Comparison of ENCODE assay signal across 22 cellular contexts in the genomic region with DNA sequence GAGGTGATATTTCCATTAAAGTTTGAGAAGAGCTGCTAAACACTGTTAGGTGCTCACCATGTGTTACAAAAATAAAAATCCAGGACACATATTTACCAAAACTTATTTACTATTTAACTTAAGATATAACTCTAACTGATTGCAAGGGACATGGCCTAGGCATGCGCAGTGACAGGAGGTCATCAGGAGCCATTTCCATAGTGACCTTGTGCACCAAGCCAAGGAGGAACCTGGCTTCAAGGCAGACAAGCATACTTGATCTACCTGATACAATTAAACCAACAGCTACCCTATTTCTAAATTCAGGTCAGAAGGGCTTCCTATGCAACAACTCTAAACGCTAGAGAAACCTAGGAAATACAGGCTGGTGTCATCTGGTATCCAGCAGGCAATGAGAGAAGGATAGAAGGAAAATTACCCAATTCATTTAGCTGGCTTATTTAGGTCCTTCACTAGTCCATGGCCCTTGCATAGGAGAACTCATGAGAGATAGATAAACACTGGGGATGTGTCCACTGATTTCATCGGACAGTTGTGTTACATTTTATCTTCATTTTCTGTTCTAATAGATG.
"Had no signal": no experiment of that assay in that cellular context is flagged by ENCODE, and none has a peak within 500 bp of the region (broad histone marks: within the 10 kb centered on the region; RNA-seq: fewer than 3 reads in every experiment).

No MANE protein-coding gene starts in this region.

- H3K36me3 Mint-ChIP-seq: activated naive CD8-positive, alpha-beta T cell treated with anti-CD3 and anti-CD28 coated beads, Interleukin-2, amount 10 ng/mL, durations not matched to agents 7 days and 5 days had no signal

- H3K4me1 ChIP-seq: adrenal gland, breast epithelium had no signal

- H3K9me3 ChIP-seq: adrenal gland, breast epithelium had no signal

- H3K27ac ChIP-seq: adrenal gland, breast epithelium, VCaP had no signal

- H3K4me1 Mint-ChIP-seq: activated naive CD8-positive, alpha-beta T cell treated with anti-CD3 and anti-CD28 coated beads, Interleukin-2, amount 10 ng/mL, durations not matched to agents 7 days and 5 days; T-helper 17 cell had no signal

- H3K27me3 ChIP-seq: adrenal gland had no signal

- H3K27ac Mint-ChIP-seq: activated CD8-positive, alpha-beta T cell treated with anti-CD3 and anti-CD28 coated beads for 36 hours; activated naive CD8-positive, alpha-beta T cell treated with anti-CD3 and anti-CD28 coated beads, Interleukin-2, amount 10 ng/mL, durations not matched to agents 7 days and 5 days; activated T-cell treated with anti-CD3 and anti-CD28 coated beads, Interleukin-2, amount 50 U/mL, for 72 hours; activated T-helper 2 cell treated with anti-CD3 and anti-CD28 coated beads, Interferon-gamma antibody, Interleukin-2, Interleukin-4, amounts not matched to agents 10 μg/mL and 5 μg/mL and 100 μg/mL, durations not matched to agents 14 hours and 24 hours and 36 hours; T-helper 17 cell had no signal

- H3K4me3 Mint-ChIP-seq: activated CD8-positive, alpha-beta T cell treated with anti-CD3 and anti-CD28 coated beads for 36 hours; activated naive CD8-positive, alpha-beta T cell treated with anti-CD3 and anti-CD28 coated beads, Interleukin-2, amount 10 ng/mL, durations not matched to agents 7 days and 5 days; activated T-cell treated with anti-CD3 and anti-CD28 coated beads, Interleukin-2, amount 50 U/mL, for 72 hours; T-helper 17 cell had no signal

- H3K9me3 Mint-ChIP-seq: activated CD8-positive, alpha-beta T cell treated with anti-CD3 and anti-CD28 coated beads for 36 hours; activated naive CD8-positive, alpha-beta T cell treated with anti-CD3 and anti-CD28 coated beads, Interleukin-2, amount 10 ng/mL, durations not matched to agents 7 days and 5 days; activated T-cell treated with anti-CD3 and anti-CD28 coated beads, Interleukin-2, amount 50 U/mL, for 72 hours; activated T-helper 2 cell treated with anti-CD3 and anti-CD28 coated beads, Interferon-gamma antibody, Interleukin-2, Interleukin-4, amounts not matched to agents 10 μg/mL and 5 μg/mL and 100 μg/mL, durations not matched to agents 14 hours and 24 hours and 36 hours had no signal

- H3K4me3 ChIP-seq: adrenal gland, breast epithelium had no signal

- DNase-seq: activated CD4-positive, alpha-beta T cell treated with anti-CD3 and anti-CD28 coated beads, Interleukin-2, amount 50 U/mL, for 1 hour; activated CD4-positive, CD25-positive, alpha-beta regulatory T cell; activated CD8-positive, alpha-beta memory T cell treated with anti-CD3 and anti-CD28 coated beads, Interleukin-2, amount 50 U/mL, for 4 hours; activated CD8-positive, alpha-beta T cell treated with anti-CD3 and anti-CD28 coated beads for 36 hours; activated naive CD4-positive, alpha-beta T cell treated with anti-CD3 and anti-CD28 coated beads, Interleukin-2, amount 50 U/mL, for 16 hours; activated naive CD8-positive, alpha-beta T cell treated with anti-CD3 and anti-CD28 coated beads, Interleukin-2, amount 10 ng/mL, durations not matched to agents 7 days and 5 days; activated T-cell treated with anti-CD3 and anti-CD28 coated beads, Interleukin-2, amount 50 U/mL, for 72 hours; adrenal gland; anterior cingulate cortex; MM.1S; NCI-H1105 treated with DMSO at 0.1 percent for 48 hours; NCI-H1436 treated with DMSO at 0.1 percent for 48 hours; NCI-H187 treated with DMSO at 0.1 percent for 48 hours; NCI-H2081 treated with DMSO at 0.1 percent for 48 hours; NCI-H446; NCI-H524; SHP77 treated with DMSO at 0.1 percent for 48 hours; T-helper 17 cell; T-helper 9 cell had no signal

- H3K36me3 ChIP-seq: adrenal gland, breast epithelium had no signal
